In genomic region chr4:147645099-147645498, GRCh38 we compare ENCODE assay signal across 33 cellular contexts.
"Had no signal": no experiment of that assay in that cellular context is flagged by ENCODE, and none has a peak within 500 bp of the region (broad histone marks: within the 10 kb centered on the region; RNA-seq: fewer than 3 reads in every experiment).

No MANE protein-coding gene starts in this region.

- DNase-seq: activated CD4-positive, alpha-beta memory T cell treated with anti-CD3 and anti-CD28 coated beads, Interleukin-2, amount 10 ng/mL, durations not matched to agents 7 days and 5 days; activated CD4-positive, alpha-beta T cell treated with anti-CD3 and anti-CD28 coated beads for 4 hours; activated CD4-positive, alpha-beta T cell treated with anti-CD3 and anti-CD28 coated beads, Interleukin-2, amount 10 ng/mL, durations not matched to agents 7 days and 5 days; activated CD4-positive, alpha-beta T cell treated with anti-CD3 and anti-CD28 coated beads, Interleukin-2, amount 50 U/mL, for 4 hours; activated CD4-positive, CD25-positive, alpha-beta regulatory T cell; activated CD4-positive, CD25-positive, alpha-beta regulatory T cell treated with anti-CD3 and anti-CD28 coated beads, Interleukin-2, amount 50 U/mL, for 72 hours; activated CD8-positive, alpha-beta memory T cell treated with anti-CD3 and anti-CD28 coated beads, Interleukin-2, amount 50 U/mL, for 48 hours; activated effector memory CD4-positive, alpha-beta T cell treated with Interleukin-2 at 50 U/mL for 16 hours; activated gamma-delta T cell treated with Interleukin-2 at 50 U/mL for 16 hours; activated naive CD4-positive, alpha-beta T cell treated with anti-CD3 and anti-CD28 coated beads for 36 hours; activated naive CD8-positive, alpha-beta T cell treated with anti-CD3 and anti-CD28 coated beads, Interleukin-2, amount 10 ng/mL, durations not matched to agents 7 days and 5 days; activated T-cell treated with anti-CD3 and anti-CD28 coated beads for 4 hours; activated T-cell treated with anti-CD3 and anti-CD28 coated beads, Interleukin-2, amount 50 U/mL, for 24 hours; activated T-cell treated with anti-CD3 and anti-CD28 coated beads, Interleukin-2, amount 50 U/mL, for 72 hours; central memory CD4-positive, alpha-beta T cell; cerebellar nuclear complex; colonic mucosa; effector CD8-positive, alpha-beta T cell; esophagus squamous epithelium; foreskin melanocyte; heart right ventricle; T-helper 1 cell; T-helper 17 cell; T1000 had no signal

- ATAC-seq: activated naive CD4-positive, alpha-beta T cell treated with anti-CD3 and anti-CD28 coated beads, Interleukin-2, amount 50 U/mL, for 72 hours; activated T-cell treated with anti-CD3 and anti-CD28 coated beads, Interleukin-2, amount 50 U/mL, for 72 hours; gastroesophageal sphincter; T-helper 17 cell had no signal

- H3K27ac Mint-ChIP-seq: activated CD4-positive, alpha-beta memory T cell treated with anti-CD3 and anti-CD28 coated beads, Interleukin-2, amount 10 ng/mL, durations not matched to agents 7 days and 5 days; activated CD4-positive, alpha-beta T cell treated with anti-CD3 and anti-CD28 coated beads, Interleukin-2, amount 10 ng/mL, durations not matched to agents 7 days and 5 days; activated naive CD4-positive, alpha-beta T cell treated with anti-CD3 and anti-CD28 coated beads for 36 hours; activated naive CD8-positive, alpha-beta T cell treated with anti-CD3 and anti-CD28 coated beads, Interleukin-2, amount 10 ng/mL, durations not matched to agents 7 days and 5 days; activated T-cell treated with anti-CD3 and anti-CD28 coated beads, Interleukin-2, amount 50 U/mL, for 24 hours; activated T-cell treated with anti-CD3 and anti-CD28 coated beads, Interleukin-2, amount 50 U/mL, for 72 hours; T-helper 17 cell; T-helper 2 cell treated with Interferon-gamma antibody and Interleukin-4, amounts not matched to agents 5 μg/mL and 100 μg/mL, for 36 hours had no signal

- H3K27me3 ChIP-seq: ascending aorta, breast epithelium, cardiac muscle cell, colonic mucosa, esophagus squamous epithelium, gastroesophageal sphincter, heart right ventricle had no signal

- H3K9me3 ChIP-seq: ascending aorta, breast epithelium, colonic mucosa, esophagus squamous epithelium, gastroesophageal sphincter had no signal

- FAIRE-seq: endometrium had no signal

- H3K9me3 Mint-ChIP-seq: activated CD4-positive, alpha-beta memory T cell treated with anti-CD3 and anti-CD28 coated beads, Interleukin-2, amount 10 ng/mL, durations not matched to agents 7 days and 5 days; activated T-cell treated with anti-CD3 and anti-CD28 coated beads, Interleukin-2, amount 50 U/mL, for 24 hours; activated T-cell treated with anti-CD3 and anti-CD28 coated beads, Interleukin-2, amount 50 U/mL, for 72 hours; brain had no signal

- H3K27me3 Mint-ChIP-seq: activated CD4-positive, alpha-beta memory T cell treated with anti-CD3 and anti-CD28 coated beads, Interleukin-2, amount 10 ng/mL, durations not matched to agents 7 days and 5 days; activated CD4-positive, alpha-beta T cell treated with anti-CD3 and anti-CD28 coated beads, Interleukin-2, amount 10 ng/mL, durations not matched to agents 7 days and 5 days; activated naive CD8-positive, alpha-beta T cell treated with anti-CD3 and anti-CD28 coated beads, Interleukin-2, amount 10 ng/mL, durations not matched to agents 7 days and 5 days; activated T-cell treated with anti-CD3 and anti-CD28 coated beads, Interleukin-2, amount 50 U/mL, for 24 hours; brain; T-helper 17 cell had no signal

- H3K36me3 ChIP-seq: breast epithelium, colonic mucosa had no signal

- H3K27ac ChIP-seq: ascending aorta, breast epithelium, colonic mucosa, epithelial cell of prostate, esophagus squamous epithelium, gastroesophageal sphincter had no signal

- H3K4me1 ChIP-seq: breast epithelium, colonic mucosa, esophagus squamous epithelium had no signal

- H3K4me3 Mint-ChIP-seq: activated CD4-positive, alpha-beta memory T cell treated with anti-CD3 and anti-CD28 coated beads, Interleukin-2, amount 10 ng/mL, durations not matched to agents 7 days and 5 days; activated CD4-positive, alpha-beta T cell treated with anti-CD3 and anti-CD28 coated beads, Interleukin-2, amount 10 ng/mL, durations not matched to agents 7 days and 5 days; activated naive CD4-positive, alpha-beta T cell treated with anti-CD3 and anti-CD28 coated beads for 36 hours; activated naive CD8-positive, alpha-beta T cell treated with anti-CD3 and anti-CD28 coated beads, Interleukin-2, amount 10 ng/mL, durations not matched to agents 7 days and 5 days; activated T-cell treated with anti-CD3 and anti-CD28 coated beads, Interleukin-2, amount 50 U/mL, for 24 hours; activated T-cell treated with anti-CD3 and anti-CD28 coated beads, Interleukin-2, amount 50 U/mL, for 72 hours; brain; T-helper 17 cell; T-helper 2 cell treated with Interferon-gamma antibody and Interleukin-4, amounts not matched to agents 5 μg/mL and 100 μg/mL, for 36 hours had no signal

- H3K4me3 ChIP-seq: ascending aorta, breast epithelium, cardiac muscle cell, colonic mucosa, esophagus squamous epithelium, gastroesophageal sphincter, heart right ventricle had no signal
